ENCODE assay signal across 8 cellular contexts in the genomic region with DNA sequence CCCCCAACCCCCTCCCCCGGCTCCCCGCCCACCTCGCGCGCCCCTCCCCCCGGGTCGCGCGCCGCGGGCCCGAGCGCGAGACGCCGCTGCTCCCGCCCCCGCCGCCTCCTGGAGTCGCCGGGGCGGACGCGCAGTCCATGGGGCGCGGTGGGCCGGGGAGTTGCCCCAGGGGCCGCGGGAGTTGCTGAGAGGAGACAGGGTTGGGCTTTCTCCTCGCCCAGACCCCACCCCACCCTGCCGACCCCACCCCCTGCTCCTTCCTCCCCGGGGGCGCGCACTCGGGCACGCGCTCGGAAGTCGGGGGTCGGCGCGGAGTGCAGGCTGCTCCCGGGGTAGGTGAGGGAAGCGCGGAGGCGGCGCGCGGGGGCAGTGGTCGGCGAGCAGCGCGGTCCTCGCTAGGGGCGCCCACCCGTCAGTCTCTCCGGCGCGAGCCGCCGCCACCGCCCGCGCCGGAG. TPM values are rescaled to one million over a fixed set of nuclear protein-coding genes. Genes with fewer than 3 reads are reported as not detected.
DNase-seq lines count a peak whose midpoint lies in the region; ATAC-seq, FAIRE-seq and TF ChIP-seq lines count a peak whose summit lies in the region.

Gene LAMC1, plus strand, starts transcription at position 275 of the 455 bp plus-strand sequence. CDS start 297 bp downstream, outside the sequence.

- no peak for TF ChIP-seq POLR2A in adrenal gland (IDR thresholded peaks at IDR 0.05)

- peak; percentile 30 for ATAC-seq in GM19372 (IDR thresholded peaks at IDR 0.05; ENCODE audit: low read depth, unreplicated experiment)
- peak; percentile 12 for ATAC-seq in HG03378 (IDR thresholded peaks at IDR 0.05; ENCODE audit: unreplicated experiment)
- peak; percentile 82 for ATAC-seq in Right ventricle myocardium inferior
- peak; percentile 69 for ATAC-seq in omental fat pad (ENCODE audit: low FRiP score)

- intact Hi-C loops in adrenal gland (cut with DNase I) (loop anchor here (5.0 to 10.0 kb wide), 2 partner anchors 52 to 61 kb away; no protein-coding TSS in a partner anchor), Right ventricle myocardium inferior (cut with DNase I) (loop anchor here (2.0 to 5.0 kb wide), 5 partner anchors 60 to 289 kb away; no protein-coding TSS in a partner anchor)

- H3K27ac ChIP-seq in adrenal gland, result peak within 1 kb of the TSS; percentile 85 to 100 (median 100)

- peak within 1 kb of the TSS; percentile 22 to 85 (median 50) for H3K4me3 ChIP-seq in adrenal gland

- no peaks in the 10 kb centered on the region for H3K9me3 ChIP-seq in adrenal gland (replicated peaks in 1 of 3)

- FAIRE-seq in D721Med (lab: Jason Lieb, UNC), result no peak

- 0% methylated on average over 36 to 58 of the region's 65 CpGs; no CpG with 5 or more reads in 2 of the 4 donors for WGBS in adrenal gland, 4 donors

- peaks cover 0 to 39% of the 10 kb centered on the region in 2 donors for H3K4me1 ChIP-seq in adrenal gland (replicated peaks in 1 of 2)

- TF ChIP-seq CTCF in D721Med (IDR thresholded peaks at IDR 0.05; ENCODE audit: insufficient read depth, missing control alignments) (no peak), adrenal gland (IDR thresholded peaks at IDR 0.05) (no peak), omental fat pad (IDR thresholded peaks at IDR 0.05) (no peak)

- peak; percentile 38 for DNase-seq in D721Med (ENCODE audit: insufficient read length, low spot score)
- DNase-seq in NCI-H82 (lab: John Stamatoyannopoulos, UW), result peak; percentile 94
- peak; percentile 60 to 74 (median 63) for DNase-seq in adrenal gland
- peak; percentile 90 for DNase-seq in Right ventricle myocardium inferior (ENCODE audit: missing footprints)
- peak; percentile 25 for DNase-seq in omental fat pad (ENCODE audit: low spot score)
- DNase-seq in cerebellar nuclear complex (lab: John Stamatoyannopoulos, UW), result no peak

- H3K36me3 ChIP-seq in adrenal gland (replicated peaks in 1 of 2), result no peaks in the 10 kb centered on the region

- no peaks in the 10 kb centered on the region for H3K27me3 ChIP-seq in adrenal gland

RNA-seq across cellular contexts. Expression of gene LAMC1, which starts in this region (rescaled TPM):
- 100 to 1,000 TPM in 2 of 8 donors, 10 to 100 TPM in 6; 65.3 to 110 (median 82.8) TPM for total RNA-seq in adrenal gland
- 10 to 100 TPM; 12.3 to 49.8 (median 17.5) TPM for polyA plus RNA-seq in adrenal gland
- total RNA-seq in Right ventricle myocardium inferior, result 100 TPM
- total RNA-seq in omental fat pad, result 100 to 1,000 TPM; 377 to 829 (median 461) TPM

Comparison
In these comparisons a context has a peak if more than half of its experiments do, and no peak if none do; other contexts are left out.
1. DNase-seq: peak in D721Med (single experiment), NCI-H82 (single experiment), adrenal gland (7 of 7), Right ventricle myocardium inferior (single experiment) and omental fat pad (single experiment); none in cerebellar nuclear complex (0 of 2).
2. ATAC-seq: peak in every context shown above with its lines; median percentile 82 in Right ventricle myocardium inferior; 69 in omental fat pad; 30 in GM19372; 12 in HG03378.